In genomic region chr2:86912106-86912505, GRCh38 we compare ENCODE assay signal across 4 cellular contexts. TPM values are rescaled to one million over a fixed set of nuclear protein-coding genes. Genes with fewer than 3 reads are reported as not detected.
"Had no signal": no experiment of that assay in that cellular context is flagged by ENCODE, and none has a peak within 500 bp of the region (broad histone marks: within the 10 kb centered on the region; RNA-seq: fewer than 3 reads in every experiment).

No MANE protein-coding gene starts in this region.

RNA-seq across cellular contexts. Expression of gene RGPD1, which starts 29.8 kb away (rescaled TPM):
- total RNA-seq: HT-29, HT1080 had no signal

RNA-seq across cellular contexts. Expression of gene CD8B, which starts 50.4 kb away (rescaled TPM):
- total RNA-seq: HT-29, HT1080, IMR-90, K562 had no signal
- polyA plus RNA-seq: IMR-90, K562 had no signal
